ENCODE assay signal across 10 cellular contexts in genomic region chr15:81303241-81304225, GRCh38. TPM values are rescaled to one million over a fixed set of nuclear protein-coding genes. Genes with fewer than 3 reads are reported as not detected.
DNase-seq lines count a peak whose midpoint lies in the region; ATAC-seq and TF ChIP-seq lines count a peak whose summit lies in the region.
"Had no signal": no experiment of that assay in that cellular context is flagged by ENCODE, and none has a peak within 500 bp of the region (broad histone marks: within the 10 kb centered on the region; RNA-seq: fewer than 3 reads in every experiment).

No MANE protein-coding gene starts in this region.

- intact Hi-C loops in sigmoid colon (cut with DNase I): no loop called here

- no peak for TF ChIP-seq POLR2A in sigmoid colon (IDR thresholded peaks at IDR 0.05)

- 64 to 81% methylated on average over 9 of the region's 9 CpGs for WGBS in sigmoid colon, 2 donors

- peak overlapping the region; percentile 27 to 54 (median 49) for H3K27ac ChIP-seq in sigmoid colon
- H3K27ac ChIP-seq: 22Rv1 had no signal

- peaks cover 0 to 8% (median 4%) of the 10 kb centered on the region in 4 donors for H3K4me1 ChIP-seq in sigmoid colon

- H3K9me3 ChIP-seq in sigmoid colon: no peaks in the 10 kb centered on the region

- peaks cover 0 to 4% (median under 1%) of the 10 kb centered on the region in 4 donors for H3K36me3 ChIP-seq in sigmoid colon

- H3K4me3 ChIP-seq in sigmoid colon: no peak overlapping the region

- TF ChIP-seq EP300 in sigmoid colon (IDR thresholded peaks at IDR 0.05): no peak

- H3K27me3 ChIP-seq in sigmoid colon: no peaks in the 10 kb centered on the region

- peak; percentile 82 for ATAC-seq in esophagus mucosa
- no peak for ATAC-seq in HG03354 (IDR thresholded peaks at IDR 0.05; ENCODE audit: poor library complexity, severe bottlenecking, unreplicated experiment)

- TF ChIP-seq CTCF in sigmoid colon (IDR thresholded peaks at IDR 0.05): no peak

- DNase-seq in DMS153 (lab: John Stamatoyannopoulos, UW) (peak; percentile 5), DMS153 treated with DMSO at 0.1 percent for 48 hours (lab: John Stamatoyannopoulos, UW; ENCODE audit: unreplicated experiment) (no peak), T-helper 1 cell (peak in 3 of 5 donors; percentile 12 to 33 (median 15)), sigmoid colon (no peak), nucleus accumbens (lab: John Stamatoyannopoulos, UW) (no peak)
- DNase-seq in stimulated activated CD8-positive, alpha-beta memory T cell treated with anti-CD3 and anti-CD28 coated beads, Interleukin-4, amount 100 ng/mL, for 48 hours: no peak
- DNase-seq: NCI-H2029 treated with DMSO at 0.1 percent for 48 hours had no signal

RNA-seq across cellular contexts. Expression of gene STARD5, which starts 20.4 kb away (rescaled TPM):
- total RNA-seq in esophagus mucosa: 17.1 TPM
- total RNA-seq in sigmoid colon: 1 to 10 TPM in 3 of 4 donors, under 1 TPM in 1; 0.66 to 6.4 (median 3.0) TPM
- polyA plus RNA-seq in sigmoid colon: 10 to 100 TPM; 21.2 to 26.1 (median 22.8) TPM

Comparison
In these comparisons a context has a peak if more than half of its experiments do, and no peak if none do; other contexts are left out.
1. DNase-seq: peak in DMS153 (single experiment) and T-helper 1 cell (3 of 5); none in DMS153 treated with DMSO at 0.1 percent for 48 hours (single experiment), sigmoid colon (single experiment), stimulated activated CD8-positive, alpha-beta memory T cell treated with anti-CD3 and anti-CD28 coated beads, Interleukin-4, amount 100 ng/mL, for 48 hours (single experiment) and nucleus accumbens (0 of 56).